In genomic region chr17:19386974-19387920, GRCh38 we compare ENCODE assay signal across 8 cellular contexts. TPM values are rescaled to one million over a fixed set of nuclear protein-coding genes. Genes with fewer than 3 reads are reported as not detected.
DNase-seq lines count a peak whose midpoint lies in the region; ATAC-seq and TF ChIP-seq lines count a peak whose summit lies in the region.

MFAP4 (minus strand) TSS chr17:19387190; CDS start chr17:19387155, 35 bp downstream.

- TF ChIP-seq EP300 in gastroesophageal sphincter (IDR thresholded peaks at IDR 0.05), result no peak

- 0 to 20% methylated on average over 1 to 3 of the region's 22 CpGs for WGBS in gastroesophageal sphincter (ENCODE audit: low coverage in 1 of 2), 2 donors

- H3K4me3 ChIP-seq in gastroesophageal sphincter, result peak within 1 kb of the TSS; percentile 2 to 44

- H3K27me3 ChIP-seq in gastroesophageal sphincter, result no peaks in the 10 kb centered on the region

- TF ChIP-seq POLR2A in gastroesophageal sphincter (IDR thresholded peaks at IDR 0.05) (no peak), GM18505 (IDR thresholded peaks at IDR 0.05; ENCODE audit: borderline replicate concordance, extremely low read depth, insufficient read depth, insufficient read length) (no peak)

- peak within 1 kb of the TSS; percentile 91 to 98 (median 96) for H3K27ac ChIP-seq in gastroesophageal sphincter

- H3K36me3 ChIP-seq in gastroesophageal sphincter, result peaks cover 0 to 19% of the 10 kb centered on the region in 2 donors

- H3K9me3 ChIP-seq in gastroesophageal sphincter, result no peaks in the 10 kb centered on the region

- ATAC-seq in gastroesophageal sphincter (peak; percentile 63), GM19467 (IDR thresholded peaks at IDR 0.05; ENCODE audit: unreplicated experiment) (no peak), GM18867 (IDR thresholded peaks at IDR 0.05; ENCODE audit: unreplicated experiment) (no peak), GM18505 (IDR thresholded peaks at IDR 0.05; ENCODE audit: unreplicated experiment) (no peak), HG03196 (IDR thresholded peaks at IDR 0.05; ENCODE audit: unreplicated experiment) (no peak)

- DNase-seq in GM04503 (ENCODE audit: low read depth) (peak; percentile 61), SIG-M5 treated with dmso at 0.1 percent for 504 hours (lab: John Stamatoyannopoulos, UW; ENCODE audit: unreplicated experiment) (peak; percentile 79), pons (ENCODE audit: low spot score) (peak; percentile 35)

- TF ChIP-seq CTCF in gastroesophageal sphincter (IDR thresholded peaks at IDR 0.05), result no peak

- peaks cover 10 to 99% (median 69%) of the 10 kb centered on the region in 3 donors for H3K4me1 ChIP-seq in gastroesophageal sphincter

RNA-seq across cellular contexts. Expression of gene MFAP4, which starts in this region (rescaled TPM):
- total RNA-seq in gastroesophageal sphincter, result 100 to 1,000 TPM in 3 of 4 donors, 10 to 100 TPM in 1; 89.3 to 282 (median 165) TPM
